ENCODE assay signal across 8 cellular contexts in the genomic region with DNA sequence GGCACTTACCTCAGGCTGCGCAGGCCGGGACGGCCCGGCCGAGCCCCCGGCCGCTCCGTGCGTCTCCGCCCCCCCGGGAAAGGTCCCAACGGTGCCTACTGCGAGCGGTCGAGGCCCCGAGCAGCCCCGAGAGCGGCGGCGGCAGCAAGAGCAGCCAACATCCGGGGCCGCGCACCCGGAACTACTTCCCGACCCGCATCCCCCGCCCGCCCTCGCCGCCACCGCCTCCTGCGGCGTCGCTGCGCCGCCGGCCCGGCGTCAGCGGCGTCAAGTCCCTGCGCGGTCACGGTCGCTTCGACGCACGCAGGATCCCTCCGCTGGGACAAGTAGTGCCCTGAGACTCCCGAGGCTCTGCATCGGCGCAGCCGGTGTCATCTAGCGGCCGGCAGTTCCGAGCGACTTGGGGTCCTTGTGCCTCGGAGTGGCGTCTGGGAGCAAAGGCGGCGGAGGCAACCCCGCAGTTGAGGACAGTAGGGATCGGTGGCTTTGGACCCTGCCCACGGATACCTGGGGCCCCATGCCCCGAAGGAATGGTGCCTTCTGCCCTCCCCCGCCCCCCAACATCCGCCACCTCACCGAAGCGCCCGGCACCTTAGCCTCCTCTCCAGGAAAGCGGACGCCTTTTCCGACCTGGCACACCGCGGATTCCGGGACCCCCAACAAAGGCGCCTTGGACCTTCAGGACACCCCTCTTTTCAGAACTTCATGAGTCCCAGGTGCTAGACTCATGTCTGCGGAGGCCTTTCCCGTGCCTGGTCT. TPM values are rescaled to one million over a fixed set of nuclear protein-coding genes. Genes with fewer than 3 reads are reported as not detected.
DNase-seq lines count a peak whose midpoint lies in the region; TF ChIP-seq lines count a peak whose summit lies in the region.

A gene (minus strand): TSS at position 186 of the 759 bp plus-strand sequence. CDS start 24,142 bp downstream, outside the sequence.

- peaks cover 5% of the 10 kb centered on the region; the same call in 1 of the 2 replicates for H3F3A ChIP-seq in MM.1S (ENCODE audit: insufficient read depth, low read length)

- H3K27me3 Mint-ChIP-seq in H9 (ENCODE audit: low read depth), result peaks cover 11% of the 10 kb centered on the region

- no peak within 1 kb of the TSS for H2BK15ac ChIP-seq in H9 (ENCODE audit: low read depth, low read length)

- H4K8ac ChIP-seq in H9 (replicated peaks; ENCODE audit: insufficient read length, low read depth, low read length), result no peak within 1 kb of the TSS

- peak within 1 kb of the TSS; percentile 95 for H3K4me3 ChIP-seq in MM.1S (ENCODE audit: low read length)
- peak within 1 kb of the TSS; percentile 99 for H3K4me3 ChIP-seq in SJCRH30
- peak within 1 kb of the TSS; percentile 91 for H3K4me3 ChIP-seq in neuron (ENCODE audit: low read length)

- H4K20me1 ChIP-seq in H9 (ENCODE audit: control insufficient read depth, insufficient read depth, insufficient read length), result no peaks in the 10 kb centered on the region
- H4K20me1 ChIP-seq in MM.1S (ENCODE audit: insufficient read depth, low read length), result peaks cover 10% of the 10 kb centered on the region

- no peaks in the 10 kb centered on the region for H3K27me3 ChIP-seq in H9 (ENCODE audit: insufficient read depth, low read length)
- no peaks in the 10 kb centered on the region for H3K27me3 ChIP-seq in MM.1S (replicated peaks; ENCODE audit: insufficient read depth, low read length)
- H3K27me3 ChIP-seq in SJCRH30, result no peaks in the 10 kb centered on the region
- H3K27me3 ChIP-seq in neuron (ENCODE audit: insufficient read depth, low read length), result no peaks in the 10 kb centered on the region

- H3K9me2 ChIP-seq in MM.1S (replicated peaks; ENCODE audit: insufficient read depth, low read length), result no peaks in the 10 kb centered on the region

- H3K4me1 ChIP-seq in H9 (ENCODE audit: insufficient read depth, low read length), result peaks cover 2% of the 10 kb centered on the region; the same call in 1 of the 2 replicates
- H3K4me1 ChIP-seq in MM.1S (ENCODE audit: low read length), result peaks cover 8% of the 10 kb centered on the region; the same call in 1 of the 2 replicates
- peaks cover 19% of the 10 kb centered on the region for H3K4me1 ChIP-seq in SJCRH30
- H3K4me1 ChIP-seq in neuron (ENCODE audit: insufficient read depth, low read length), result peaks cover 22% of the 10 kb centered on the region

- peak within 1 kb of the TSS; percentile 87 for H3K18ac ChIP-seq in H9 (ENCODE audit: insufficient read length, low read depth, low read length)

- no peak within 1 kb of the TSS for H2BK120ac ChIP-seq in H9 (ENCODE audit: low read depth, low read length, poor library complexity, severe bottlenecking)

- H3K23ac ChIP-seq in H9 (ENCODE audit: insufficient read length, low read depth, low read length), result no peak within 1 kb of the TSS

- no peaks in the 10 kb centered on the region for H3K79me1 ChIP-seq in H9 (ENCODE audit: insufficient read depth, low read depth, low read length, poor library complexity, severe bottlenecking)

- H3K27ac ChIP-seq in H9 (ENCODE audit: insufficient read length, low read depth, low read length) (no peak within 1 kb of the TSS), MM.1S (ENCODE audit: low read length) (peak within 1 kb of the TSS; percentile 41; the same call in 1 of the 2 replicates), SJCRH30 (peak within 1 kb of the TSS; percentile 99)

- no peak within 1 kb of the TSS for H3T11ph ChIP-seq in H9 (ENCODE audit: low read length)

- H2BK20ac ChIP-seq in H9 (ENCODE audit: low read depth, low read length, poor library complexity, severe bottlenecking), result no peak within 1 kb of the TSS

- no peak within 1 kb of the TSS for H3K56ac ChIP-seq in H9 (ENCODE audit: insufficient read length, low read depth, low read length)

- no peak within 1 kb of the TSS for H4K91ac ChIP-seq in H9 (ENCODE audit: insufficient read length, low read depth, low read length)

- H3K9me3 Mint-ChIP-seq in H9, result no peaks in the 10 kb centered on the region

- H3K9me3 ChIP-seq in H9 (ENCODE audit: control insufficient read depth, low read depth, low read length), result no peaks in the 10 kb centered on the region
- H3K9me3 ChIP-seq in MM.1S (replicated peaks; ENCODE audit: insufficient read depth, low read length), result no peaks in the 10 kb centered on the region
- H3K9me3 ChIP-seq in SJCRH30 (replicated peaks), result no peaks in the 10 kb centered on the region
- H3K9me3 ChIP-seq in neuron (ENCODE audit: low read length), result no peaks in the 10 kb centered on the region

- H2AK5ac ChIP-seq in H9 (ENCODE audit: insufficient read length, low read length), result no peak within 1 kb of the TSS

- H3K23me2 ChIP-seq in H9 (ENCODE audit: insufficient read length, low read depth, low read length, poor library complexity, severe bottlenecking), result peaks cover 12% of the 10 kb centered on the region

- H3K4me1 Mint-ChIP-seq in H9, result peaks cover 35 to 52% of the 10 kb centered on the region in 2 experiments

- H3K4me3 Mint-ChIP-seq in H9, result peak within 1 kb of the TSS; percentile 76 to 94

- H3K14ac ChIP-seq in H9 (ENCODE audit: insufficient read depth, low read length), result peak within 1 kb of the TSS; percentile 69

- H3K79me2 ChIP-seq in H9 (ENCODE audit: insufficient read depth, low read length), result peaks cover 36% of the 10 kb centered on the region; the same call in 1 of the 2 replicates
- peaks cover 48% of the 10 kb centered on the region for H3K79me2 ChIP-seq in MM.1S (ENCODE audit: low read length)

- H3K4me2 ChIP-seq in H9 (ENCODE audit: insufficient read depth, insufficient read length, low read length) (peak within 1 kb of the TSS; percentile 98), MM.1S (ENCODE audit: low read depth, low read length) (peak within 1 kb of the TSS; percentile 77)

- no peak within 1 kb of the TSS for H4K5ac ChIP-seq in H9 (ENCODE audit: insufficient read length, low read depth, low read length)

- H3K27ac Mint-ChIP-seq in H9, result peak within 1 kb of the TSS; percentile 86 to 96 (median 90)

- DNase-seq in ELR (ENCODE audit: low read depth) (peak; percentile 97), H9 (peak; percentile 95), MM.1S (peak; percentile 94), SJCRH30 (peak; percentile 94 to 95), foreskin melanocyte (peak; percentile 87), stromal cell of bone marrow (ENCODE audit: low read depth) (peak; percentile 83)
- peak; percentile 88 for DNase-seq in activated gamma-delta T cell treated with anti-CD3 and anti-CD28 coated beads, Interleukin-2, amount 50 U/mL, for 16 hours (ENCODE audit: low read depth)

- H3K9ac ChIP-seq in H9 (ENCODE audit: extremely low read depth, insufficient read length, low read length), result peak within 1 kb of the TSS; percentile 68
- H3K9ac ChIP-seq in MM.1S (ENCODE audit: low read length), result peak within 1 kb of the TSS; percentile 75

- no peaks in the 10 kb centered on the region for H3K36me3 ChIP-seq in MM.1S (replicated peaks; ENCODE audit: insufficient read depth, low read length)
- no peaks in the 10 kb centered on the region for H3K36me3 ChIP-seq in SJCRH30
- no peaks in the 10 kb centered on the region for H3K36me3 ChIP-seq in neuron (ENCODE audit: insufficient read depth, low read length)

- no peaks in the 10 kb centered on the region for H3K36me3 Mint-ChIP-seq in H9 (ENCODE audit: insufficient read depth in 1 of 3, low read depth in 3 of 3)

- H2AFZ ChIP-seq in H9 (ENCODE audit: low read length), result peak within 1 kb of the TSS; percentile 66
- peak within 1 kb of the TSS; percentile 89 for H2AFZ ChIP-seq in MM.1S (ENCODE audit: low read length)
- peak within 1 kb of the TSS; percentile 85 for H2AFZ ChIP-seq in neuron (ENCODE audit: low read depth, low read length)

- WGBS in H9 (ENCODE audit: extremely low coverage, insufficient read length, low lambda C conversion rate), result no CpG with 5 or more reads among the region's 79 CpGs

- H2BK12ac ChIP-seq in H9 (ENCODE audit: insufficient read length, low read depth, low read length), result no peak within 1 kb of the TSS

- H3K4ac ChIP-seq in H9 (ENCODE audit: low read depth, low read length), result no peak within 1 kb of the TSS

- H2BK5ac ChIP-seq in H9 (ENCODE audit: insufficient read length, low read length), result no peak within 1 kb of the TSS

- TF ChIP-seq CTCF in H9 (conservative IDR thresholded peaks at IDR 0.05) (no peak), MM.1S (IDR thresholded peaks at IDR 0.05; ENCODE audit: low read length) (no peak)

RNA-seq across cellular contexts. Expression of the gene that starts here (rescaled TPM):
- total RNA-seq in H9 (2021), result 45.8 and 49.9 TPM in 2 replicates
- 66.5 and 79.1 TPM in 2 replicates for total RNA-seq in SJCRH30 (2014; rRNA removed; shearing (Covaris generic))
